8 cellular contexts compared by ENCODE assay signal in genomic region chr13:113490496-113491417, GRCh38. TPM values are rescaled to one million over a fixed set of nuclear protein-coding genes. Genes with fewer than 3 reads are reported as not detected.
DNase-seq lines count a peak whose midpoint lies in the region; ATAC-seq and TF ChIP-seq lines count a peak whose summit lies in the region.

Gene DCUN1D2, minus strand, starts transcription at chr13:113490711. Its CDS starts 42 bp downstream, at chr13:113490669.

- H3K27ac Mint-ChIP-seq in activated CD4-positive, alpha-beta T cell treated with anti-CD3 and anti-CD28 coated beads, Interleukin-2, amount 10 ng/mL, durations not matched to agents 24 days and 14 days, result peak within 1 kb of the TSS; percentile 89

- H3K27me3 Mint-ChIP-seq in activated CD4-positive, alpha-beta T cell treated with anti-CD3 and anti-CD28 coated beads, Interleukin-2, amount 10 ng/mL, durations not matched to agents 24 days and 14 days, result no peaks in the 10 kb centered on the region

- H3K36me3 Mint-ChIP-seq in activated CD4-positive, alpha-beta T cell treated with anti-CD3 and anti-CD28 coated beads, Interleukin-2, amount 10 ng/mL, durations not matched to agents 24 days and 14 days (ENCODE audit: low read depth), result peaks cover 15% of the 10 kb centered on the region

- no peaks in the 10 kb centered on the region for H3K9me3 Mint-ChIP-seq in activated CD4-positive, alpha-beta T cell treated with anti-CD3 and anti-CD28 coated beads, Interleukin-2, amount 10 ng/mL, durations not matched to agents 24 days and 14 days

- ATAC-seq in GM19023 (IDR thresholded peaks at IDR 0.05; ENCODE audit: unreplicated experiment), result peak; percentile 83
- peak; percentile 78 for ATAC-seq in HG03196 (IDR thresholded peaks at IDR 0.05; ENCODE audit: unreplicated experiment)

- peaks cover 0 to 3% (median under 1%) of the 10 kb centered on the region in 4 donors for H3K36me3 ChIP-seq in liver (ENCODE audit: control insufficient read depth in 4 of 4, insufficient read depth in 3 of 4, low read depth in 1 of 4, low read length in 3 of 4)

- intact Hi-C loops in activated CD4-positive, alpha-beta T cell treated with anti-CD3 and anti-CD28 coated beads, Interleukin-2, amount 10 ng/mL, durations not matched to agents 24 days and 14 days (cut with micrococcal nuclease), result loop anchor here (1.0 to 5.0 kb wide), 4 partner anchors 94 to 744 kb away; partner anchors contain the start of genes CDC16, CUL4A, LAMP1 and PCID2

- no peaks in the 10 kb centered on the region for H3K9me3 ChIP-seq in liver (ENCODE audit: control insufficient read depth in 4 of 4, low read length in 3 of 4)

- H3K4me1 ChIP-seq in liver (ENCODE audit: control insufficient read depth in 4 of 4, insufficient read depth in 4 of 4, low read length in 3 of 4), result peaks cover 14 to 34% (median 18%) of the 10 kb centered on the region in 4 donors

- peak within 1 kb of the TSS; percentile 2 to 68 for H3K9ac ChIP-seq in liver (ENCODE audit: low read depth in 1 of 2, low read length in 2 of 2)

- WGBS in liver, result under 1% methylated on average over 115 of the region's 115 CpGs

- TF ChIP-seq CTCF in liver (IDR thresholded peaks at IDR 0.05; ENCODE audit: low read depth, low read length, missing input control), result no peak

- no peaks in the 10 kb centered on the region for H3K27me3 ChIP-seq in liver (ENCODE audit: control insufficient read depth in 4 of 4, insufficient read depth in 4 of 4, low read length in 3 of 4)

- no peak for TF ChIP-seq RAD21 in liver (IDR thresholded peaks at IDR 0.05)

- peak; percentile 84 to 89 for DNase-seq in AML-193 (lab: John Stamatoyannopoulos, UW)
- peak; percentile 60 for DNase-seq in NCI-H510A (lab: John Stamatoyannopoulos, UW)
- peak; percentile 96 for DNase-seq in activated CD4-positive, alpha-beta T cell treated with anti-CD3 and anti-CD28 coated beads, Interleukin-2, amount 10 ng/mL, durations not matched to agents 24 days and 14 days
- peak; percentile 90 for DNase-seq in dedifferentiated amniotic fluid mesenchymal stem cell (ENCODE audit: extremely low spot score)
- peak; percentile 73 for DNase-seq in stimulated activated CD4-positive, alpha-beta T cell treated with anti-CD3 and anti-CD28 coated beads, Interleukin-4, amount 100 ng/mL, for 1 hour

- H3K4me3 ChIP-seq in liver (ENCODE audit: low read depth in 1 of 3, low read length in 3 of 3), result peak within 1 kb of the TSS; percentile 79 to 92 (median 85)

- H3K4me3 Mint-ChIP-seq in activated CD4-positive, alpha-beta T cell treated with anti-CD3 and anti-CD28 coated beads, Interleukin-2, amount 10 ng/mL, durations not matched to agents 24 days and 14 days, result peak within 1 kb of the TSS; percentile 93

- H3K27ac ChIP-seq in liver (ENCODE audit: low read depth in 1 of 2, low read length in 2 of 2), result peak within 1 kb of the TSS; percentile 62 to 64

- H3K4me1 Mint-ChIP-seq in activated CD4-positive, alpha-beta T cell treated with anti-CD3 and anti-CD28 coated beads, Interleukin-2, amount 10 ng/mL, durations not matched to agents 24 days and 14 days, result peaks cover 49% of the 10 kb centered on the region

TF ChIP-seq in liver, 16 proteins besides CTCF, POLR2A, EP300 and RAD21:
- TF ChIP-seq NR2F2 (IDR thresholded peaks at IDR 0.05) (no peak), EGR1 (IDR thresholded peaks at IDR 0.05; ENCODE audit: low read depth in 2 of 2) (peak; percentile 62 to 95), GABPA (IDR thresholded peaks at IDR 0.05 in 1 of 2, conservative IDR thresholded peaks at IDR 0.05 in 1 of 2) (peak in 1 of 2 donors; percentile 36)

RNA-seq across cellular contexts. Expression of gene DCUN1D2, which starts in this region (rescaled TPM):
- 21.4 and 29.9 TPM in 2 replicates for total RNA-seq in activated CD4-positive, alpha-beta T cell treated with anti-CD3 and anti-CD28 coated beads, Interleukin-2, amount 10 ng/mL, durations not matched to agents 24 days and 14 days
- total RNA-seq in liver, result 10 to 100 TPM in 1 of 2 donors, 1 to 10 TPM in 1; 6.9 to 13.1 TPM
- 1 to 10 TPM; 4.0 to 4.1 TPM for polyA plus RNA-seq in liver

Comparison
In these comparisons a context has a peak if more than half of its experiments do, and no peak if none do; other contexts are left out.
1. Peak in every context shown above with its lines: DNase-seq, ATAC-seq, H3K4me3 ChIP-seq and H3K27ac ChIP-seq.